Comparison of ENCODE assay signal across 10 cellular contexts in the genomic region with DNA sequence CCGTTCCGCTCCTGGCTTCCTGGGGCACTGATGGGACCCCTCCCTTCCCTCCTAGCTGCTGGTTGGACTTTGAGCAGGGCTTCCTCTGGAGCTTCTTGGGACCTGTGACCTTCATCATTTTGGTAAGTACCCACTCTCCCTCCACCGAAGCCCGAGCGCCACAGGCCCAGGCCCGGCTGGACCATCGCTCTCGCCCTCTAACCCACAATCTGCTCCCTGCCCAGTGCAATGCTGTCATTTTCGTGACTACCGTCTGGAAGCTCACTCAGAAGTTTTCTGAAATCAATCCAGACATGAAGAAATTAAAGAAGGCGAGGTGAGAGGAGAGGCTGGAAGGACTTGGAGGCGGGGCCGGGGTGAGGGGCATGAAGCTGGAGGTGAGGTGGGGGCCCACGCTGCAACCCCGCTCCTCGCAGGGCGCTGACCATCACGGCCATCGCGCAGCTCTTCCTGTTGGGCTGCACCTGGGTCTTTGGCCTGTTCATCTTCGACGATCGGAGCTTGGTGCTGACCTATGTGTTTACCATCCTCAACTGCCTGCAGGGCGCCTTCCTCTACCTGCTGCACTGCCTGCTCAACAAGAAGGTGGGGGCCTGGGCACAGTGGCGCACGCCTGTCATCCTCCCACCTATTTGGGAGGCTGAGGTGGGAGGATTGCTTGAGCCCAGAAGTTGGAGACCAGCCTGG. TPM values are rescaled to one million over a fixed set of nuclear protein-coding genes. Genes with fewer than 3 reads are reported as not detected.
DNase-seq lines count a peak whose midpoint lies in the region; ATAC-seq and TF ChIP-seq lines count a peak whose summit lies in the region.
"Had no signal": no experiment of that assay in that cellular context is flagged by ENCODE, and none has a peak within 500 bp of the region (broad histone marks: within the 10 kb centered on the region; RNA-seq: fewer than 3 reads in every experiment).

No MANE protein-coding gene starts in this region.

- H3K9ac ChIP-seq in BLaER1 treated with 17β-estradiol and CSF1 and Interleukin-3, amounts not matched to agents 10 nM and 100 nM: peak overlapping the region in 10 of 11 experiments; percentile 25 to 71 (median 58); a peak in 16 of 22 replicates

- TF ChIP-seq CTCF in GM23338 (conservative IDR thresholded peaks at IDR 0.05; ENCODE audit: low read depth in 2 of 2) (no peak), ascending aorta (IDR thresholded peaks at IDR 0.05) (no peak)

- intact Hi-C loops in ascending aorta (cut with DNase I): loop anchor here (1.0 to 5.0 kb wide), 4 partner anchors 24 to 270 kb away; a partner anchor contains a TSS

- H3K36me3 Mint-ChIP-seq in GM23338 (ENCODE audit: low read depth): peaks cover 45% of the 10 kb centered on the region
- peaks cover 0 to 92% (median 20%) of the 10 kb centered on the region in 3 donors for H3K36me3 Mint-ChIP-seq in naive thymus-derived CD8-positive, alpha-beta T cell

- H3K27ac Mint-ChIP-seq in GM23338: peak overlapping the region; percentile 44
- H3K27ac Mint-ChIP-seq in naive thymus-derived CD8-positive, alpha-beta T cell: peak overlapping the region in 9 of 10 donors; percentile 24 to 92 (median 58)

- ATAC-seq in GM23338: no peak
- ATAC-seq in naive thymus-derived CD8-positive, alpha-beta T cell: no peak
- ATAC-seq in GM19328 (IDR thresholded peaks at IDR 0.05; ENCODE audit: unreplicated experiment): no peak
- ATAC-seq in HG03280 (IDR thresholded peaks at IDR 0.05; ENCODE audit: unreplicated experiment): no peak
- no peak for ATAC-seq in HG03159 (IDR thresholded peaks at IDR 0.05; ENCODE audit: unreplicated experiment)

- peak overlapping the region; percentile 51; the same call in 1 of the 3 replicates for H3K4me3 Mint-ChIP-seq in GM23338
- peak overlapping the region in 3 of 10 donors; percentile 20 to 40 (median 29) for H3K4me3 Mint-ChIP-seq in naive thymus-derived CD8-positive, alpha-beta T cell

- POLR2A ChIA-PET in naive thymus-derived CD8-positive, alpha-beta T cell (lab: Charles Lee): interaction anchor here (1.2 to 8.1 kb wide), 9 partner anchors 8 to 270 kb away, joined by 3 to 115 read pairs (median 10); a partner anchor contains a TSS

- peaks cover 39 to 76% (median 58%) of the 10 kb centered on the region in 10 experiments for H3K4me1 ChIP-seq in BLaER1 treated with 17β-estradiol and CSF1 and Interleukin-3, amounts not matched to agents 10 nM and 100 nM
- peaks cover 5% of the 10 kb centered on the region; the same call in 1 of the 2 replicates for H3K4me1 ChIP-seq in GM23338 (ENCODE audit: insufficient read depth)
- H3K4me1 ChIP-seq in ascending aorta: peaks cover 2 to 8% of the 10 kb centered on the region in 2 donors

- H3K4me1 Mint-ChIP-seq in GM23338: peaks cover 11% of the 10 kb centered on the region
- H3K4me1 Mint-ChIP-seq in naive thymus-derived CD8-positive, alpha-beta T cell: peaks cover 8 to 39% (median 26%) of the 10 kb centered on the region in 4 donors

- H3F3A ChIP-seq in GM23338 (replicated peaks; ENCODE audit: low read depth): peaks cover 19% of the 10 kb centered on the region; the same call in 1 of the 2 replicates

- H3K9me2 ChIP-seq in GM23338 (ENCODE audit: insufficient read depth): no peaks in the 10 kb centered on the region

- no peaks in the 10 kb centered on the region for H3K27me3 ChIP-seq in BLaER1 treated with 17β-estradiol and CSF1 and Interleukin-3, amounts not matched to agents 10 nM and 100 nM
- H3K27me3 ChIP-seq in GM23338 (ENCODE audit: insufficient read depth) (no peaks in the 10 kb centered on the region), ascending aorta (no peaks in the 10 kb centered on the region)

- H3K79me2 ChIP-seq in GM23338 (replicated peaks; ENCODE audit: insufficient read depth): peaks cover 3% of the 10 kb centered on the region; the same call in 1 of the 2 replicates

- peak overlapping the region; percentile 15 to 63 (median 56); a peak in 17 of 22 replicates for H3K4me2 ChIP-seq in BLaER1 treated with 17β-estradiol and CSF1 and Interleukin-3, amounts not matched to agents 10 nM and 100 nM
- peak overlapping the region; percentile 55; the same call in 1 of the 2 replicates for H3K4me2 ChIP-seq in GM23338

- peaks cover 91 to 98% (median 96%) of the 10 kb centered on the region in 11 experiments for H3K36me3 ChIP-seq in BLaER1 treated with 17β-estradiol and CSF1 and Interleukin-3, amounts not matched to agents 10 nM and 100 nM
- H3K36me3 ChIP-seq in GM23338 (ENCODE audit: insufficient read depth) (peaks cover 25% of the 10 kb centered on the region), ascending aorta (peaks cover 95 to 100% of the 10 kb centered on the region in 2 donors)

- no peak overlapping the region for H2AFZ ChIP-seq in GM23338

- H3K9me3 Mint-ChIP-seq in GM23338: no peaks in the 10 kb centered on the region
- H3K9me3 Mint-ChIP-seq in naive thymus-derived CD8-positive, alpha-beta T cell: peaks cover 0 to 2% (median 0%) of the 10 kb centered on the region in 9 donors

- DNase-seq in GM23338 (ENCODE audit: low spot score) (no peak), ascending aorta (ENCODE audit: low spot score in 2 of 2) (no peak), NCI-H1417 treated with DMSO at 0.1 percent for 48 hours (lab: John Stamatoyannopoulos, UW) (no peak)
- peak in 4 of 10 donors; percentile 10 to 62 (median 16) for DNase-seq in naive thymus-derived CD8-positive, alpha-beta T cell
- DNase-seq: DMS79 treated with DMSO at 0.1 percent for 48 hours had no signal

- H3K4me3 ChIP-seq in BLaER1 treated with 17β-estradiol and CSF1 and Interleukin-3, amounts not matched to agents 10 nM and 100 nM: no peak overlapping the region
- H3K4me3 ChIP-seq in GM23338: no peak overlapping the region
- no peak overlapping the region for H3K4me3 ChIP-seq in ascending aorta

- peaks cover 41 to 62% (median 54%) of the 10 kb centered on the region in 11 experiments for H4K20me1 ChIP-seq in BLaER1 treated with 17β-estradiol and CSF1 and Interleukin-3, amounts not matched to agents 10 nM and 100 nM
- H4K20me1 ChIP-seq in GM23338 (replicated peaks; ENCODE audit: insufficient read depth): peaks cover 3% of the 10 kb centered on the region; the same call in 1 of the 2 replicates

- H3K27ac ChIP-seq in BLaER1 treated with 17β-estradiol and CSF1 and Interleukin-3, amounts not matched to agents 10 nM and 100 nM: peak overlapping the region in 9 of 11 experiments; percentile 24 to 64 (median 54); a peak in 15 of 22 replicates
- H3K27ac ChIP-seq in GM23338 (ENCODE audit: low read depth) (peak overlapping the region; percentile 87; the same call in 1 of the 2 replicates), ascending aorta (peak overlapping the region; percentile 71 to 75)
- H3K27ac ChIP-seq: VCaP had no signal

- no peaks in the 10 kb centered on the region for H3K9me3 ChIP-seq in BLaER1 treated with 17β-estradiol and CSF1 and Interleukin-3, amounts not matched to agents 10 nM and 100 nM (replicated peaks in 1 of 11)
- no peaks in the 10 kb centered on the region for H3K9me3 ChIP-seq in ascending aorta

- H3K27me3 Mint-ChIP-seq in GM23338 (ENCODE audit: insufficient read depth, low read depth, poor library complexity): peaks cover 11% of the 10 kb centered on the region
- H3K27me3 Mint-ChIP-seq in naive thymus-derived CD8-positive, alpha-beta T cell: no peaks in the 10 kb centered on the region

TF ChIP-seq in GM23338, 12 proteins besides CTCF, POLR2A, EP300 and RAD21:
- TF ChIP-seq EZH2 (IDR thresholded peaks at IDR 0.05; ENCODE audit: low read depth, unreplicated experiment): no peak
- TF ChIP-seq POLR2AphosphoS5 (IDR thresholded peaks at IDR 0.05; ENCODE audit: low read depth): peak; percentile 20; the same call in 1 of the 2 replicates

RNA-seq across cellular contexts. Expression of a gene that starts 12.4 kb away (rescaled TPM):
- 156 and 196 TPM in 2 replicates for total RNA-seq in GM23338 (2014; rRNA removed; shearing (Covaris generic))
- polyA plus RNA-seq in GM23338 (2016; fragmentation: Nextera tagmentation; extraction: Ambion mirVana): 185 and 195 TPM in 2 replicates
- total RNA-seq in ascending aorta: 83.4 TPM
- 100 to 1,000 TPM; 158 to 165 TPM for total RNA-seq in naive thymus-derived CD8-positive, alpha-beta T cell
- polyA plus RNA-seq in naive thymus-derived CD8-positive, alpha-beta T cell: 100 to 1,000 TPM in 2 of 3 donors, 10 to 100 TPM in 1; 96.0 to 136 (median 106) TPM

RNA-seq across cellular contexts. Expression of a gene that starts 25.5 kb away (rescaled TPM):
- 1.5 and 5.5 TPM in 2 replicates for total RNA-seq in GM23338 (2014; rRNA removed; shearing (Covaris generic))
- 1.4 and 2.1 TPM in 2 replicates for polyA plus RNA-seq in GM23338 (2016; fragmentation: Nextera tagmentation; extraction: Ambion mirVana)
- 201 TPM for total RNA-seq in ascending aorta
- 100 to 1,000 TPM; 112 to 116 TPM for total RNA-seq in naive thymus-derived CD8-positive, alpha-beta T cell
- polyA plus RNA-seq in naive thymus-derived CD8-positive, alpha-beta T cell: 100 to 1,000 TPM; 122 to 164 (median 158) TPM

RNA-seq across cellular contexts. Expression of a gene that starts 26.3 kb away (rescaled TPM):
- 147 and 201 TPM in 2 replicates for total RNA-seq in GM23338 (2014; rRNA removed; shearing (Covaris generic))
- 86.8 and 106 TPM in 2 replicates for polyA plus RNA-seq in GM23338 (2016; fragmentation: Nextera tagmentation; extraction: Ambion mirVana)
- total RNA-seq in ascending aorta: 231 TPM
- 100 to 1,000 TPM; 188 to 200 TPM for total RNA-seq in naive thymus-derived CD8-positive, alpha-beta T cell
- 10 to 100 TPM; 45.5 to 96.6 (median 56.8) TPM for polyA plus RNA-seq in naive thymus-derived CD8-positive, alpha-beta T cell

Comparison
In these comparisons a context has a peak if more than half of its experiments do, and no peak if none do; other contexts are left out.
1. RNA of a gene that starts 25.5 kb away (total RNA-seq): 201 TPM in ascending aorta (single experiment) and 112 to 116 TPM in naive thymus-derived CD8-positive, alpha-beta T cell; 1.5 to 5.5 TPM in GM23338; every median in the first group is over 10 times any median in the second.
2. Peak in every context shown above with its lines, with median percentiles within 50 percentile points of each other: H3K27ac ChIP-seq.